8 cellular contexts compared by ENCODE assay signal in the genomic region with DNA sequence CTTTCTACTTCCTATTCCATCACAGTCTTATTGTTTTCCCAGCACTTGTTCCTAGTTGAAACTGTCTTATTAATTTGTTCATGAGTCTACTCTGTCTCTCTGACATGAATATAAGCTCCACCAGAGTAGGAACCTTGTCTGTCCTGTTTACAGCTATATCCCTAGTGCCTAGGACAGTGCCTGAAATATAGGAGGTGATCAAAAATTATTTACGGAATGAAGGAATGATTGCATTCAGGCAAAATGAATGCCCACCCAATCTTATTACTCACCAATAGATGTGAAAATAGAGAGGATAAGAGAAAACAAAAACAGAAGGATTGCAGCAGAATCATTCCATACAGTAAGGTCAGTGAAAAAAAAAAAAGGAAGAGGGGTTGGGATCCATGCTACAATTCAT. TPM values are rescaled to one million over a fixed set of nuclear protein-coding genes. Genes with fewer than 3 reads are reported as not detected.
DNase-seq lines count a peak whose midpoint lies in the region; ATAC-seq and TF ChIP-seq lines count a peak whose summit lies in the region.

No MANE protein-coding gene starts in this region.

- no peaks in the 10 kb centered on the region for H3K36me3 ChIP-seq in CD8-positive, alpha-beta memory T cell (ENCODE audit: insufficient read depth, low read length)
- no peaks in the 10 kb centered on the region for H3K36me3 ChIP-seq in Loucy (ENCODE audit: insufficient read depth, low read length)
- peaks cover 9% of the 10 kb centered on the region for H3K36me3 ChIP-seq in effector memory CD4-positive, alpha-beta T cell (ENCODE audit: control insufficient read depth, insufficient read depth, low read length)
- no peaks in the 10 kb centered on the region for H3K36me3 ChIP-seq in neural progenitor cell
- H3K36me3 ChIP-seq in left lung: peaks cover 0 to 18% of the 10 kb centered on the region in 2 donors

- H3K4me3 ChIP-seq in CD8-positive, alpha-beta memory T cell (ENCODE audit: low read length): peak overlapping the region; percentile 97
- H3K4me3 ChIP-seq in Loucy (ENCODE audit: low read length, poor library complexity, severe bottlenecking) (peak overlapping the region; percentile 86), neural progenitor cell (peak overlapping the region; percentile 86), left lung (peak overlapping the region in 1 of 2 donors; percentile 99)
- H3K4me3 ChIP-seq in effector memory CD4-positive, alpha-beta T cell (ENCODE audit: insufficient read depth, low read depth, low read length, poor library complexity, severe bottlenecking): no peak overlapping the region

- no peaks in the 10 kb centered on the region for H3K27me3 Mint-ChIP-seq in CD8-positive, alpha-beta memory T cell
- peaks cover 2% of the 10 kb centered on the region for H3K27me3 Mint-ChIP-seq in neural progenitor cell (ENCODE audit: insufficient read depth, low read depth)

- H3K9me2 ChIP-seq in Loucy (replicated peaks; ENCODE audit: low read depth, low read length): no peaks in the 10 kb centered on the region

- peak overlapping the region; percentile 91 for H3K9ac ChIP-seq in Loucy (ENCODE audit: low read depth, low read length, poor library complexity, severe bottlenecking)
- peak overlapping the region; percentile 72 for H3K9ac ChIP-seq in neural progenitor cell

- H3K4me2 ChIP-seq in Loucy (ENCODE audit: low read depth, low read length, poor library complexity, severe bottlenecking) (peak overlapping the region; percentile 96), neural progenitor cell (peak overlapping the region; percentile 94)

- H3K4me3 Mint-ChIP-seq in CD8-positive, alpha-beta memory T cell: peak overlapping the region; percentile 94 to 100 (median 98)
- peak overlapping the region; percentile 100 for H3K4me3 Mint-ChIP-seq in neural progenitor cell

- H3K79me2 ChIP-seq in Loucy (ENCODE audit: insufficient read depth, low read length) (peaks cover 86% of the 10 kb centered on the region), neural progenitor cell (ENCODE audit: low read depth) (peaks cover 88% of the 10 kb centered on the region)

- H3K9me3 ChIP-seq in CD8-positive, alpha-beta memory T cell (ENCODE audit: low read length): no peaks in the 10 kb centered on the region
- H3K9me3 ChIP-seq in Loucy (ENCODE audit: insufficient read depth, low read depth, low read length) (no peaks in the 10 kb centered on the region), neural progenitor cell (ENCODE audit: low read depth) (no peaks in the 10 kb centered on the region), left lung (no peaks in the 10 kb centered on the region)
- H3K9me3 ChIP-seq in effector memory CD4-positive, alpha-beta T cell (ENCODE audit: control insufficient read depth, low read length): no peaks in the 10 kb centered on the region

- peaks cover 28% of the 10 kb centered on the region for H3K4me1 ChIP-seq in CD8-positive, alpha-beta memory T cell (ENCODE audit: insufficient read depth, low read length)
- H3K4me1 ChIP-seq in Loucy (ENCODE audit: insufficient read depth, low read length, poor library complexity, severe bottlenecking) (peaks cover 30% of the 10 kb centered on the region), neural progenitor cell (peaks cover 20% of the 10 kb centered on the region), left lung (peaks cover 18 to 37% of the 10 kb centered on the region in 2 donors)
- peaks cover 17% of the 10 kb centered on the region for H3K4me1 ChIP-seq in effector memory CD4-positive, alpha-beta T cell (ENCODE audit: control insufficient read depth, insufficient read depth, low read length, poor library complexity, severe bottlenecking)

- TF ChIP-seq CTCF in Loucy (conservative IDR thresholded peaks at IDR 0.05; ENCODE audit: low read length) (no peak), neural progenitor cell (IDR thresholded peaks at IDR 0.05) (no peak), GM10266 (IDR thresholded peaks at IDR 0.05; ENCODE audit: control insufficient read depth, insufficient read depth, low read depth, missing control alignments) (no peak), left lung (IDR thresholded peaks at IDR 0.05) (no peak)

- no peak overlapping the region for H3K27ac ChIP-seq in CD8-positive, alpha-beta memory T cell (ENCODE audit: low read depth, low read length)
- H3K27ac ChIP-seq in effector memory CD4-positive, alpha-beta T cell (ENCODE audit: insufficient read depth, low read length, poor library complexity, severe bottlenecking): peak overlapping the region; percentile 84
- no peak overlapping the region for H3K27ac ChIP-seq in neural progenitor cell
- H3K27ac ChIP-seq in left lung: no peak overlapping the region

- H2AFZ ChIP-seq in Loucy (ENCODE audit: low read length) (no peak overlapping the region), neural progenitor cell (replicated peaks) (no peak overlapping the region)

- POLR2A ChIA-PET in CD8-positive, alpha-beta memory T cell (lab: Charles Lee): no interaction called here

- DNase-seq in CD8-positive, alpha-beta memory T cell: no peak
- DNase-seq in effector memory CD4-positive, alpha-beta T cell: no peak
- no peak for DNase-seq in neural progenitor cell (ENCODE audit: low spot score)
- no peak for DNase-seq in GM10266 (ENCODE audit: extremely low spot score)
- DNase-seq in left lung: no peak
- DNase-seq in NCI-H1105 treated with DMSO at 0.1 percent for 48 hours (lab: John Stamatoyannopoulos, UW): no peak

- peak overlapping the region in 7 of 8 donors; percentile 89 to 98 (median 95) for H3K27ac Mint-ChIP-seq in CD8-positive, alpha-beta memory T cell
- peak overlapping the region; percentile 99 for H3K27ac Mint-ChIP-seq in neural progenitor cell

- H4K20me1 ChIP-seq in Loucy (ENCODE audit: insufficient read depth, low read length, poor library complexity, severe bottlenecking) (peaks cover 37% of the 10 kb centered on the region), neural progenitor cell (ENCODE audit: low read depth) (peaks cover 22% of the 10 kb centered on the region)

- intact Hi-C loops in left lung (cut with DNase I): no loop called here

- no peaks in the 10 kb centered on the region for H3K27me3 ChIP-seq in CD8-positive, alpha-beta memory T cell (ENCODE audit: insufficient read depth, low read length, poor library complexity, severe bottlenecking)
- H3K27me3 ChIP-seq in Loucy (ENCODE audit: insufficient read depth, low read length, poor library complexity, severe bottlenecking) (no peaks in the 10 kb centered on the region), neural progenitor cell (no peaks in the 10 kb centered on the region), left lung (no peaks in the 10 kb centered on the region)
- no peaks in the 10 kb centered on the region for H3K27me3 ChIP-seq in effector memory CD4-positive, alpha-beta T cell (replicated peaks; ENCODE audit: control insufficient read depth, insufficient read depth, low read length, poor library complexity, severe bottlenecking)

- CTCF ChIA-PET in CD8-positive, alpha-beta memory T cell (lab: Charles Lee): no interaction called here

- peaks cover 53 to 65% (median 53%) of the 10 kb centered on the region in 3 donors for H3K4me1 Mint-ChIP-seq in CD8-positive, alpha-beta memory T cell
- peaks cover 31% of the 10 kb centered on the region for H3K4me1 Mint-ChIP-seq in neural progenitor cell

- H3F3A ChIP-seq in Loucy (ENCODE audit: low read depth) (no peaks in the 10 kb centered on the region), neural progenitor cell (ENCODE audit: low read depth) (peaks cover 13% of the 10 kb centered on the region)

- no peaks in the 10 kb centered on the region for H3K9me3 Mint-ChIP-seq in CD8-positive, alpha-beta memory T cell
- no peaks in the 10 kb centered on the region for H3K9me3 Mint-ChIP-seq in neural progenitor cell

- no peak for ATAC-seq in left lung
- no peak for ATAC-seq in HG03097 (IDR thresholded peaks at IDR 0.05; ENCODE audit: low FRiP score, unreplicated experiment)

- peaks cover 0 to 45% (median 1%) of the 10 kb centered on the region in 3 donors for H3K36me3 Mint-ChIP-seq in CD8-positive, alpha-beta memory T cell
- H3K36me3 Mint-ChIP-seq in neural progenitor cell: peaks cover 7% of the 10 kb centered on the region

RNA-seq across cellular contexts. Expression of gene TXNDC12, which starts 1.1 kb away (rescaled TPM):
- 10 to 100 TPM; 29.9 to 34.7 TPM for total RNA-seq in CD8-positive, alpha-beta memory T cell
- polyA plus RNA-seq in CD8-positive, alpha-beta memory T cell: 86.5 TPM
- total RNA-seq in neural progenitor cell (ENCODE audit: low replicate concordance) (64.5 and 75.3 TPM in 2 replicates), left lung (10 to 100 TPM; 43.5 to 52.3 TPM)

RNA-seq across cellular contexts. Expression of gene BTF3L4, which starts 2.2 kb away (rescaled TPM):
- total RNA-seq in CD8-positive, alpha-beta memory T cell: 10 to 100 TPM; 31.8 to 32.4 TPM
- 55.0 TPM for polyA plus RNA-seq in CD8-positive, alpha-beta memory T cell
- total RNA-seq in neural progenitor cell (ENCODE audit: low replicate concordance) (174 and 288 TPM in 2 replicates), left lung (10 to 100 TPM; 35.6 to 45.5 TPM)

RNA-seq across cellular contexts. Expression of gene KTI12, which starts 20.3 kb away (rescaled TPM):
- total RNA-seq in CD8-positive, alpha-beta memory T cell: 10 to 100 TPM; 16.4 to 18.1 TPM
- polyA plus RNA-seq in CD8-positive, alpha-beta memory T cell: 38.8 TPM
- 3.5 and 7.3 TPM in 2 replicates for total RNA-seq in neural progenitor cell (ENCODE audit: low replicate concordance)
- 1 to 10 TPM; 7.2 to 8.6 TPM for total RNA-seq in left lung
